In genomic region chr2:169796441-169796840, GRCh38 we compare ENCODE assay signal across 15 cellular contexts.
"Had no signal": no experiment of that assay in that cellular context is flagged by ENCODE, and none has a peak within 500 bp of the region (broad histone marks: within the 10 kb centered on the region; RNA-seq: fewer than 3 reads in every experiment).

No MANE protein-coding gene starts in this region.

- H3K27me3 ChIP-seq: foreskin keratinocyte, ovary, sigmoid colon had no signal

- H3K9me3 ChIP-seq: ovary, sigmoid colon had no signal

- DNase-seq: activated CD4-positive, CD25-positive, alpha-beta regulatory T cell treated with anti-CD3 and anti-CD28 coated beads, Interleukin-2, amount 50 U/mL, for 72 hours; activated naive CD4-positive, alpha-beta T cell treated with Interleukin-2 at 50 U/mL for 16 hours; caudate nucleus; cortex of kidney; effector CD8-positive, alpha-beta T cell; foreskin keratinocyte; glutamatergic neuron; hypothalamus; mesendoderm; ovary; sigmoid colon; stimulated activated CD4-positive, alpha-beta T cell treated with anti-CD3 and anti-CD28 coated beads, Interleukin-1b, Interleukin-23, amount 100 ng/mL, for 48 hours had no signal

- ATAC-seq: foreskin keratinocyte had no signal

- H3K36me3 ChIP-seq: ovary had no signal

- H3K27ac ChIP-seq: foreskin keratinocyte, ovary, sigmoid colon had no signal

- H3K4me3 ChIP-seq: ovary, sigmoid colon had no signal

- FAIRE-seq: astrocyte, endothelial cell of umbilical vein, urothelium cell line had no signal

- H3K4me1 ChIP-seq: foreskin keratinocyte had no signal
